24 cellular contexts compared by ENCODE assay signal in the genomic region with DNA sequence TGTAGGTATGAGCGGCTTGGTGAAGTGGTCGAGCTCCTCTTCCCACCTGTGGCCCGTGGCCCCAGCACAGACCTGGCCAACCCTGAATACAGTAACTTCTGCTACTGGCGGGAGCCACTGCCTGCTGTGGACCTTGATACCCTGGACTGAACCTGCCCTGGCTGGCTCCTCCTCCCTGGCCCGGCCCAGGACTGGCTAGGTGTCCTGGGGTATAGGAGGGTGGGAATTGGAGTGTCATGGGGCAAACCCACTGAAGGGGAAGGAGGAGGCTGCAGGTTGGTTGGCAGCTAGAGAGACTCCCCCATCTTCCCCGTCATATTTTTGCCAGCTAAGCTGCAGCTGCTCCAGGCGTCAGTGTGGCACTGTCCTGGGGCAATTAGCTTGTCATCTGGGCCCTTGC. TPM values are rescaled to one million over a fixed set of nuclear protein-coding genes. Genes with fewer than 3 reads are reported as not detected.
"Had no signal": no experiment of that assay in that cellular context is flagged by ENCODE, and none has a peak within 500 bp of the region (broad histone marks: within the 10 kb centered on the region; RNA-seq: fewer than 3 reads in every experiment).

No MANE protein-coding gene starts in this region.

- H3K9me3 ChIP-seq: mucosa of descending colon, pancreas, psoas muscle, suprapubic skin, tibial artery, upper lobe of right lung, vagina had no signal

- ATAC-seq: foreskin keratinocyte; mucosa of descending colon; naive thymus-derived CD8-positive, alpha-beta T cell; pancreas; stimulated activated naive CD8-positive, alpha-beta T cell treated with anti-CD3 and anti-CD28 coated beads, Interleukin-15, Interleukin-2, amounts not matched to agents 100 U/mL and 50 U/mL, for 24 hours; upper lobe of right lung had no signal

- H3K79me2 ChIP-seq: hepatocyte had no signal

- H3K36me3 ChIP-seq: upper lobe of right lung, vagina had no signal

- H2AFZ ChIP-seq: hepatocyte had no signal

- H3K4me2 ChIP-seq: hepatocyte, smooth muscle cell had no signal

- H3K4me3 ChIP-seq: coronary artery, hepatocyte, mucosa of descending colon, pancreas, psoas muscle, smooth muscle cell, suprapubic skin, tibial artery, upper lobe of right lung, vagina had no signal

- DNase-seq: central memory CD4-positive, alpha-beta T cell; effector CD4-positive, alpha-beta T cell; endodermal cell; erythroblast; foreskin keratinocyte; kidney glomerular epithelial cell; mammary epithelial cell; mucosa of descending colon; naive thymus-derived CD8-positive, alpha-beta T cell; retina; stimulated activated CD4-positive, alpha-beta T cell treated with anti-CD3 and anti-CD28 coated beads, Interleukin-4, amount 100 ng/mL, for 1 hour; stimulated activated CD8-positive, alpha-beta memory T cell treated with anti-CD3 and anti-CD28 coated beads, Interleukin-4, amount 100 ng/mL, for 48 hours; stimulated activated naive CD8-positive, alpha-beta T cell treated with anti-CD3 and anti-CD28 coated beads, Interleukin-15, Interleukin-2, amounts not matched to agents 100 U/mL and 50 U/mL, for 24 hours; tibial artery; upper lobe of right lung had no signal

- H3K27me3 ChIP-seq: pancreas, suprapubic skin, upper lobe of right lung, vagina had no signal

- FAIRE-seq: endothelial cell of umbilical vein, pancreas had no signal

- H3K4me1 ChIP-seq: foreskin keratinocyte, pancreas, suprapubic skin, upper lobe of right lung, vagina had no signal

- H3K27ac ChIP-seq: coronary artery, foreskin keratinocyte, hepatocyte, pancreas, psoas muscle, tibial artery, upper lobe of right lung, vagina had no signal

RNA-seq across cellular contexts. Expression of gene EMILIN3, which starts 7.9 kb away (rescaled TPM):
- total RNA-seq: endothelial cell of umbilical vein; mammary epithelial cell; naive thymus-derived CD8-positive, alpha-beta T cell; upper lobe of right lung had no signal

RNA-seq across cellular contexts. Expression of gene LPIN3, which starts 18.1 kb away (rescaled TPM):
- polyA plus RNA-seq: neural cell had no signal
